In the genomic region with DNA sequence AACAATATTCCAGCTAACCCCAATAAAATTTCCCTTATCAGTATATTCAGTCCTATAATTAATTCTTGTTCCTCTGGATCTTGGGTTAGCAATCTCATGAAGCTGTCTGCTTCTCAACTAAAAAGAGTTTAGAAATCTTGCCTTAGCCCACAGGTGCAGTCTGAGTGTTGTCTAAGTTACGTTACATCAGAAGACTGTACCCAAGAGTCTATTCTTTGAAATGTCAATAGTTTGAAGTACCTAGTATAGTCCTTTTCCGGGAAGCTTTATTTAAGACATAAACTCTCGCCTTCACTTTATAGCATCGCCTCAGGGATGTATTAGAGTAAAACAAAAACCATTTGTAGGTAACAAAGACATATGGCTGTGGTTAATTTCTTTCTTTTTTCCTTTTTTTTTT, we compare ENCODE assay signal across 16 cellular contexts.
"Had no signal": no experiment of that assay in that cellular context is flagged by ENCODE, and none has a peak within 500 bp of the region (broad histone marks: within the 10 kb centered on the region; RNA-seq: fewer than 3 reads in every experiment).

No MANE protein-coding gene starts in this region.

- DNase-seq: activated naive CD4-positive, alpha-beta T cell treated with anti-CD3 and anti-CD28 coated beads, Interleukin-2, amount 50 U/mL, for 16 hours; amniotic stem cell; effector memory CD4-positive, alpha-beta T cell; esophagus squamous epithelium; heart right ventricle; left ventricle myocardium inferior; mammary epithelial cell; midbrain; retina; stimulated activated CD4-positive, alpha-beta T cell treated with anti-CD3 and anti-CD28 coated beads, Interleukin-12 subunit alpha, Interleukin-12 subunit beta, amount 100 ng/mL, for 4 hours; stimulated activated CD4-positive, alpha-beta T cell treated with anti-CD3 and anti-CD28 coated beads, Interleukin-1b, Interleukin-23, amount 100 ng/mL, for 48 hours; stimulated activated CD8-positive, alpha-beta memory T cell treated with anti-CD3 and anti-CD28 coated beads, Interleukin-4, amount 100 ng/mL, for 48 hours; substantia nigra; tibial artery had no signal

- H3K27me3 Mint-ChIP-seq: dendritic cell treated with granulocyte-macrophage colony-stimulating factor and Interleukin-4, amounts not matched to agents 40 ng/mL and 50 ng/mL, for 4 days had no signal

- ATAC-seq: heart right ventricle had no signal

- H3K9me3 Mint-ChIP-seq: dendritic cell treated with granulocyte-macrophage colony-stimulating factor and Interleukin-4, amounts not matched to agents 40 ng/mL and 50 ng/mL, for 4 days had no signal

- H3K27ac Mint-ChIP-seq: dendritic cell treated with granulocyte-macrophage colony-stimulating factor and Interleukin-4, amounts not matched to agents 40 ng/mL and 50 ng/mL, for 4 days had no signal

- H3K27ac ChIP-seq: esophagus squamous epithelium, heart right ventricle, left ventricle myocardium inferior, SK-N-MC, tibial artery had no signal

- H3K4me3 Mint-ChIP-seq: dendritic cell treated with granulocyte-macrophage colony-stimulating factor and Interleukin-4, amounts not matched to agents 40 ng/mL and 50 ng/mL, for 4 days had no signal
